Comparison of ENCODE assay signal across 26 cellular contexts in the genomic region with DNA sequence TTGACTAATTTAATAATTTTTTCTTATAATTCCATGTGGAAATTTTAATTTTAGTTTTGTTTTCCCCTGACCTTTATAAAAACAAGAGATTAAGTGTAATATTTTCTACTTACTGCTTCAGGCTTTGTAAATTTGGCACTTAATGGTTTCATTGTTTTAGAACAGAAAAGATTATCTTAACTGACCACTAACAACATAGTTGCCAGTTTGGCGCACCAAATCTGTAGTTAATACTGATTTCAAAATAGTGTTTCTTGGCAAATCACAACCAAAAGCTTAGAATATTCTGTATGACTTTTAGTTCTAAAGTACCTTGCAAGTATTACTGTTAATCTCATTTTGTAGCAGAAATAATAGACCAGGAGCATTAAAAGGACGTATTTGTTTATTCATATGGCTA.
A peak's percentile ranks its signal among the peaks of the same experiment; 100 is the strongest.
DNase-seq lines count a peak whose midpoint lies in the region; ATAC-seq and TF ChIP-seq lines count a peak whose summit lies in the region.
"Had no signal": no experiment of that assay in that cellular context is flagged by ENCODE, and none has a peak within 500 bp of the region (broad histone marks: within the 10 kb centered on the region; RNA-seq: fewer than 3 reads in every experiment).

No MANE protein-coding gene starts in this region.

- intact Hi-C loops in MCF 10A (cut with micrococcal nuclease): no loop called here
- intact Hi-C loops in breast epithelium (cut with DNase I; ENCODE audit: low total_unique reads): no loop called here
- intact Hi-C loops in testis (cut with DNase I; ENCODE audit: low total_unique reads): no loop called here
- intact Hi-C loops in ascending aorta (cut with DNase I): no loop called here

- H3K9me3 Mint-ChIP-seq in MCF 10A (ENCODE audit: unreplicated experiment): no peaks in the 10 kb centered on the region
- no peaks in the 10 kb centered on the region for H3K9me3 Mint-ChIP-seq in stimulated activated naive CD8-positive, alpha-beta T cell treated with anti-CD3 and anti-CD28 coated beads, Interleukin-15, Interleukin-2, amounts not matched to agents 100 ng/mL and 50 ng/mL, for 24 hours
- H3K9me3 Mint-ChIP-seq in stimulated activated naive CD8-positive, alpha-beta T cell treated with anti-CD3 and anti-CD28 coated beads, Interleukin-15, amount 100 ng/mL, for 72 hours: no peaks in the 10 kb centered on the region
- no peaks in the 10 kb centered on the region for H3K9me3 Mint-ChIP-seq in T-helper 2 cell treated with Interferon-gamma antibody and Interleukin-4, amounts not matched to agents 5 μg/mL and 100 μg/mL, for 36 hours
- H3K9me3 Mint-ChIP-seq: CD4-positive, alpha-beta T cell; CD8-positive, alpha-beta T cell had no signal

- BruUV-seq in MCF 10A (replicated peaks; lab: Mats Ljungman, UMichigan): no TSS peak

- CTCF ChIA-PET in MCF 10A (lab: Yijun Ruan, JAX): no interaction called here

- no peak overlapping the region for H3K4me3 Mint-ChIP-seq in MCF 10A (ENCODE audit: unreplicated experiment)
- H3K4me3 Mint-ChIP-seq in stimulated activated naive CD8-positive, alpha-beta T cell treated with anti-CD3 and anti-CD28 coated beads, Interleukin-15, Interleukin-2, amounts not matched to agents 100 ng/mL and 50 ng/mL, for 24 hours: no peak overlapping the region
- H3K4me3 Mint-ChIP-seq in stimulated activated naive CD8-positive, alpha-beta T cell treated with anti-CD3 and anti-CD28 coated beads, Interleukin-15, amount 100 ng/mL, for 72 hours: no peak overlapping the region
- H3K4me3 Mint-ChIP-seq in T-helper 2 cell treated with Interferon-gamma antibody and Interleukin-4, amounts not matched to agents 5 μg/mL and 100 μg/mL, for 36 hours: no peak overlapping the region
- H3K4me3 Mint-ChIP-seq: B cell; CD4-positive, alpha-beta T cell; CD8-positive, alpha-beta T cell had no signal

- H3K9me3 ChIP-seq in breast epithelium (no peaks in the 10 kb centered on the region), testis (no peaks in the 10 kb centered on the region), ascending aorta (no peaks in the 10 kb centered on the region)
- H3K9me3 ChIP-seq: A549; BLaER1 treated with 17β-estradiol and CSF1 and Interleukin-3, amounts not matched to agents 10 nM and 100 nM; Caco-2 had no signal

- TF ChIP-seq POLR2A in breast epithelium (IDR thresholded peaks at IDR 0.05) (no peak), testis (IDR thresholded peaks at IDR 0.05) (no peak)

- WGBS in testis, 2 donors: 50 to 53% methylated on average over 2 of the region's 2 CpGs

- H3K36me3 ChIP-seq in breast epithelium (no peaks in the 10 kb centered on the region), testis (ENCODE audit: low read depth, missing control alignments) (no peaks in the 10 kb centered on the region), ascending aorta (no peaks in the 10 kb centered on the region)
- H3K36me3 ChIP-seq: BLaER1 treated with 17β-estradiol and CSF1 and Interleukin-3, amounts not matched to agents 10 nM and 100 nM had no signal

- DNase-seq in MCF 10A (ENCODE audit: unreplicated experiment): no peak
- no peak for DNase-seq in breast epithelium (ENCODE audit: low spot score in 2 of 2)
- DNase-seq in stimulated activated naive CD8-positive, alpha-beta T cell treated with anti-CD3 and anti-CD28 coated beads, Interleukin-15, amount 100 ng/mL, for 72 hours: no peak
- peak; percentile 46 for DNase-seq in foreskin melanocyte
- DNase-seq in testis: peak; percentile 34
- no peak for DNase-seq in T-helper 2 cell treated with Interferon-gamma antibody and Interleukin-4, amounts not matched to agents 5 μg/mL and 100 μg/mL, for 36 hours (ENCODE audit: low spot score)
- no peak for DNase-seq in ascending aorta (ENCODE audit: low spot score in 2 of 2)
- DNase-seq: AML-193; Caco-2; Calu3; CD4-positive, alpha-beta T cell; CD8-positive, alpha-beta T cell; DMS 273 treated with DMSO at 0.1 percent for 48 hours; DMS153; DMS53; DMS79; DND-41; EL; GDM1 had no signal

- no peak overlapping the region for H3K4me3 ChIP-seq in breast epithelium
- H3K4me3 ChIP-seq in testis: no peak overlapping the region
- no peak overlapping the region for H3K4me3 ChIP-seq in ascending aorta
- H3K4me3 ChIP-seq: A549; BLaER1 treated with 17β-estradiol and CSF1 and Interleukin-3, amounts not matched to agents 10 nM and 100 nM; GM12878 had no signal

- no peaks in the 10 kb centered on the region for H3K4me1 Mint-ChIP-seq in MCF 10A (ENCODE audit: insufficient read depth, unreplicated experiment)
- no peaks in the 10 kb centered on the region for H3K4me1 Mint-ChIP-seq in stimulated activated naive CD8-positive, alpha-beta T cell treated with anti-CD3 and anti-CD28 coated beads, Interleukin-15, Interleukin-2, amounts not matched to agents 100 ng/mL and 50 ng/mL, for 24 hours (ENCODE audit: low read depth)
- H3K4me1 Mint-ChIP-seq in stimulated activated naive CD8-positive, alpha-beta T cell treated with anti-CD3 and anti-CD28 coated beads, Interleukin-15, amount 100 ng/mL, for 72 hours: no peaks in the 10 kb centered on the region
- no peaks in the 10 kb centered on the region for H3K4me1 Mint-ChIP-seq in T-helper 2 cell treated with Interferon-gamma antibody and Interleukin-4, amounts not matched to agents 5 μg/mL and 100 μg/mL, for 36 hours (ENCODE audit: low read depth)

- no peaks in the 10 kb centered on the region for H3K27me3 ChIP-seq in breast epithelium
- H3K27me3 ChIP-seq in testis: no peaks in the 10 kb centered on the region
- H3K27me3 ChIP-seq in ascending aorta: no peaks in the 10 kb centered on the region
- H3K27me3 ChIP-seq: BLaER1 treated with 17β-estradiol and CSF1 and Interleukin-3, amounts not matched to agents 10 nM and 100 nM had no signal

- H3K4me1 ChIP-seq in breast epithelium: no peaks in the 10 kb centered on the region
- H3K4me1 ChIP-seq in testis: peaks cover 8% of the 10 kb centered on the region
- H3K4me1 ChIP-seq in ascending aorta: no peaks in the 10 kb centered on the region
- H3K4me1 ChIP-seq: A549; BLaER1 treated with 17β-estradiol and CSF1 and Interleukin-3, amounts not matched to agents 10 nM and 100 nM; Caco-2 had no signal

- no peak for ATAC-seq in stimulated activated naive CD8-positive, alpha-beta T cell treated with anti-CD3 and anti-CD28 coated beads, Interleukin-15, amount 100 ng/mL, for 72 hours
- ATAC-seq: A549; CD8-positive, alpha-beta T cell; GM12878 had no signal

- H3K27ac ChIP-seq in breast epithelium: no peak overlapping the region
- peak overlapping the region in 1 of 2 donors; percentile 60 for H3K27ac ChIP-seq in testis
- H3K27ac ChIP-seq in ascending aorta: no peak overlapping the region
- H3K27ac ChIP-seq: 22Rv1; A549; BLaER1 treated with 17β-estradiol and CSF1 and Interleukin-3, amounts not matched to agents 10 nM and 100 nM; C4-2B had no signal

- H3K36me3 Mint-ChIP-seq in MCF 10A (ENCODE audit: insufficient read depth, unreplicated experiment): no peaks in the 10 kb centered on the region
- H3K36me3 Mint-ChIP-seq in stimulated activated naive CD8-positive, alpha-beta T cell treated with anti-CD3 and anti-CD28 coated beads, Interleukin-15, Interleukin-2, amounts not matched to agents 100 ng/mL and 50 ng/mL, for 24 hours (ENCODE audit: low read depth): peaks cover 5% of the 10 kb centered on the region
- no peaks in the 10 kb centered on the region for H3K36me3 Mint-ChIP-seq in T-helper 2 cell treated with Interferon-gamma antibody and Interleukin-4, amounts not matched to agents 5 μg/mL and 100 μg/mL, for 36 hours (ENCODE audit: low read depth)

- H3K27me3 Mint-ChIP-seq in MCF 10A (ENCODE audit: insufficient read depth, unreplicated experiment): no peaks in the 10 kb centered on the region
- no peaks in the 10 kb centered on the region for H3K27me3 Mint-ChIP-seq in stimulated activated naive CD8-positive, alpha-beta T cell treated with anti-CD3 and anti-CD28 coated beads, Interleukin-15, Interleukin-2, amounts not matched to agents 100 ng/mL and 50 ng/mL, for 24 hours
- no peaks in the 10 kb centered on the region for H3K27me3 Mint-ChIP-seq in stimulated activated naive CD8-positive, alpha-beta T cell treated with anti-CD3 and anti-CD28 coated beads, Interleukin-15, amount 100 ng/mL, for 72 hours
- H3K27me3 Mint-ChIP-seq in T-helper 2 cell treated with Interferon-gamma antibody and Interleukin-4, amounts not matched to agents 5 μg/mL and 100 μg/mL, for 36 hours (ENCODE audit: low read depth): no peaks in the 10 kb centered on the region
- H3K27me3 Mint-ChIP-seq: B cell; CD4-positive, alpha-beta T cell had no signal

- POLR2A ChIA-PET in MCF 10A (lab: Yijun Ruan, JAX): no interaction called here

- H3K27ac Mint-ChIP-seq in MCF 10A (ENCODE audit: low read depth, unreplicated experiment): peak overlapping the region; percentile 39
- H3K27ac Mint-ChIP-seq in stimulated activated naive CD8-positive, alpha-beta T cell treated with anti-CD3 and anti-CD28 coated beads, Interleukin-15, Interleukin-2, amounts not matched to agents 100 ng/mL and 50 ng/mL, for 24 hours: peak overlapping the region; percentile 74
- no peak overlapping the region for H3K27ac Mint-ChIP-seq in stimulated activated naive CD8-positive, alpha-beta T cell treated with anti-CD3 and anti-CD28 coated beads, Interleukin-15, amount 100 ng/mL, for 72 hours
- no peak overlapping the region for H3K27ac Mint-ChIP-seq in T-helper 2 cell treated with Interferon-gamma antibody and Interleukin-4, amounts not matched to agents 5 μg/mL and 100 μg/mL, for 36 hours
- H3K27ac Mint-ChIP-seq: B cell; CD4-positive, alpha-beta T cell; CD8-positive, alpha-beta T cell had no signal

- TF ChIP-seq CTCF in MCF 10A (IDR thresholded peaks at IDR 0.05; ENCODE audit: unreplicated experiment) (no peak), breast epithelium (IDR thresholded peaks at IDR 0.05) (no peak), testis (IDR thresholded peaks at IDR 0.05) (no peak), ascending aorta (IDR thresholded peaks at IDR 0.05) (no peak)

Comparison
In these comparisons a context has a peak if more than half of its experiments do, and no peak if none do; other contexts are left out.
1. H3K27ac Mint-ChIP-seq: peak in MCF 10A (single experiment) and stimulated activated naive CD8-positive, alpha-beta T cell treated with anti-CD3 and anti-CD28 coated beads, Interleukin-15, Interleukin-2, amounts not matched to agents 100 ng/mL and 50 ng/mL, for 24 hours (single experiment); none in stimulated activated naive CD8-positive, alpha-beta T cell treated with anti-CD3 and anti-CD28 coated beads, Interleukin-15, amount 100 ng/mL, for 72 hours (0 of 2) and T-helper 2 cell treated with Interferon-gamma antibody and Interleukin-4, amounts not matched to agents 5 μg/mL and 100 μg/mL, for 36 hours (single experiment).
2. DNase-seq: peak in foreskin melanocyte (single experiment) and testis (single experiment); none in MCF 10A (single experiment), breast epithelium (0 of 2), stimulated activated naive CD8-positive, alpha-beta T cell treated with anti-CD3 and anti-CD28 coated beads, Interleukin-15, amount 100 ng/mL, for 72 hours (0 of 2), T-helper 2 cell treated with Interferon-gamma antibody and Interleukin-4, amounts not matched to agents 5 μg/mL and 100 μg/mL, for 36 hours (single experiment) and ascending aorta (0 of 2).